ENCODE assay signal across 1 cellular context in genomic region chr10:42864575-42864974, GRCh38.
TF ChIP-seq lines count a peak whose summit lies in the region.

No MANE protein-coding gene starts in this region.

TF ChIP-seq in H1, 55 proteins besides CTCF, POLR2A, EP300 and RAD21 (continued from another document):
- TF ChIP-seq HDAC2 (IDR thresholded peaks at IDR 0.05; ENCODE audit: borderline replicate concordance in 1 of 2, low read depth in 2 of 2, low read length in 2 of 2) (no peak), GABPA (IDR thresholded peaks at IDR 0.05; ENCODE audit: borderline replicate concordance, insufficient read depth, low read length) (no peak), ASH2L (IDR thresholded peaks at IDR 0.05; ENCODE audit: low read length) (no peak), NRF1 (IDR thresholded peaks at IDR 0.05; ENCODE audit: low read depth, low read length) (no peak), CTBP2 (IDR thresholded peaks at IDR 0.05; ENCODE audit: borderline replicate concordance, insufficient read depth, insufficient read length, low read length) (no peak), TEAD4 (IDR thresholded peaks at IDR 0.05; ENCODE audit: low read depth, low read length) (no peak), ATF2 (IDR thresholded peaks at IDR 0.05; ENCODE audit: low read length) (no peak)
